24 cellular contexts compared by ENCODE assay signal in genomic region chr4:152346979-152347378, GRCh38.
DNase-seq lines count a peak whose midpoint lies in the region; ATAC-seq, FAIRE-seq and TF ChIP-seq lines count a peak whose summit lies in the region.
"Had no signal": no experiment of that assay in that cellular context is flagged by ENCODE, and none has a peak within 500 bp of the region (broad histone marks: within the 10 kb centered on the region; RNA-seq: fewer than 3 reads in every experiment).

No MANE protein-coding gene starts in this region.

- no peak overlapping the region for H2BK5ac ChIP-seq in mesenchymal stem cell (ENCODE audit: low read depth, low read length, poor library complexity, severe bottlenecking)

- H3K4me3 ChIP-seq in HepG2 (replicated peaks in 1 of 3; ENCODE audit: insufficient read depth in 1 of 3, low read depth in 2 of 3, low read length in 3 of 3), result no peak overlapping the region
- no peak overlapping the region for H3K4me3 ChIP-seq in right lobe of liver
- H3K4me3 ChIP-seq in mammary epithelial cell (replicated peaks in 1 of 3; ENCODE audit: insufficient read depth in 1 of 3, low read depth in 2 of 3, low read length in 3 of 3), result peak overlapping the region in 2 of 3 experiments; percentile 9 to 94
- H3K4me3 ChIP-seq in mesenchymal stem cell (ENCODE audit: insufficient read depth in 1 of 2, low read depth in 1 of 2, low read length in 2 of 2), result no peak overlapping the region
- no peak overlapping the region for H3K4me3 ChIP-seq in esophagus squamous epithelium
- H3K4me3 ChIP-seq: SK-N-MC had no signal

- H4K8ac ChIP-seq in mesenchymal stem cell (ENCODE audit: low read length), result no peak overlapping the region

- POLR2A ChIA-PET in HepG2 (lab: Yijun Ruan, JAX), result no interaction called here

- H3K79me1 ChIP-seq in mesenchymal stem cell (replicated peaks; ENCODE audit: low read length, poor library complexity, severe bottlenecking), result peaks cover 1% of the 10 kb centered on the region

- H2AK5ac ChIP-seq in mesenchymal stem cell (ENCODE audit: low read length, severe bottlenecking), result no peak overlapping the region

- TF ChIP-seq RAD21 in HepG2 (CRISPR knock-in tag; IDR thresholded peaks at IDR 0.05), result no peak

- H2BK12ac ChIP-seq in mesenchymal stem cell (ENCODE audit: low read length in 2 of 2), result no peak overlapping the region

- peaks cover 0 to 7% of the 10 kb centered on the region in 2 experiments; a peak in 1 of 5 replicates for H3K36me3 ChIP-seq in HepG2 (replicated peaks in 1 of 2; ENCODE audit: control insufficient read depth in 1 of 2, insufficient read depth in 2 of 2, low read length in 2 of 2)
- no peaks in the 10 kb centered on the region for H3K36me3 ChIP-seq in right lobe of liver
- H3K36me3 ChIP-seq in mammary epithelial cell (ENCODE audit: insufficient read depth, low read length), result peaks cover 21% of the 10 kb centered on the region
- H3K36me3 ChIP-seq in mesenchymal stem cell (ENCODE audit: control insufficient read depth in 1 of 2, insufficient read depth in 2 of 2, low read depth in 1 of 2, low read length in 2 of 2), result peaks cover 0 to 42% of the 10 kb centered on the region in 2 experiments
- peaks cover 0 to 24% (median 0%) of the 10 kb centered on the region in 3 donors for H3K36me3 ChIP-seq in esophagus squamous epithelium

- TF ChIP-seq CTCF in HepG2 (CRISPR knock-in tag; IDR thresholded peaks at IDR 0.05), result no peak
- no peak for TF ChIP-seq CTCF in right lobe of liver (IDR thresholded peaks at IDR 0.05)
- TF ChIP-seq CTCF in mammary epithelial cell (conservative IDR thresholded peaks at IDR 0.05 in 1 of 2, IDR thresholded peaks at IDR 0.05 in 1 of 2; ENCODE audit: extremely low read depth in 1 of 2, insufficient read depth in 1 of 2, low read depth in 1 of 2, low read length in 2 of 2), result no peak
- no peak for TF ChIP-seq CTCF in esophagus squamous epithelium (IDR thresholded peaks at IDR 0.05)

- H3K27ac ChIP-seq in HepG2 (ENCODE audit: extremely low read length, insufficient read depth, low read length) (no peak overlapping the region), right lobe of liver (no peak overlapping the region), mammary epithelial cell (ENCODE audit: insufficient read depth, low read depth, low read length) (no peak overlapping the region), mesenchymal stem cell (ENCODE audit: low read length, poor library complexity, severe bottlenecking) (no peak overlapping the region), esophagus squamous epithelium (peak overlapping the region in 2 of 4 donors; percentile 83 to 91)
- H3K27ac ChIP-seq: SK-N-MC had no signal

- intact Hi-C loops in HepG2 (cut with micrococcal nuclease; ENCODE audit: unreplicated experiment) (no loop called here), right lobe of liver (cut with DNase I) (no loop called here), mammary epithelial cell (cut with micrococcal nuclease) (no loop called here), esophagus squamous epithelium (cut with DNase I) (no loop called here)

- WGBS in HepG2 (ENCODE audit: low lambda C conversion rate), result 100% methylated on average over 4 of the region's 4 CpGs
- 91% methylated on average over 4 of the region's 4 CpGs for WGBS in right lobe of liver (ENCODE audit: insufficient coverage, low coverage, low lambda C conversion rate, missing lambda C conversion rate)
- WGBS in mammary epithelial cell (ENCODE audit: low coverage, missing lambda C conversion rate), result 38% methylated on average over 4 of the region's 4 CpGs
- 100% methylated on average over 3 of the region's 4 CpGs for WGBS in mesenchymal stem cell
- WGBS in esophagus squamous epithelium, 2 donors, result 78 to 86% methylated on average over 4 of the region's 4 CpGs

- no peak overlapping the region for H3K23ac ChIP-seq in mesenchymal stem cell (ENCODE audit: low read length in 2 of 2)

- H3K18ac ChIP-seq in mesenchymal stem cell (ENCODE audit: low read depth in 1 of 2, low read length in 2 of 2), result no peak overlapping the region

- H4K91ac ChIP-seq in mesenchymal stem cell (ENCODE audit: low read length), result no peak overlapping the region

- no peak overlapping the region for H2BK15ac ChIP-seq in mesenchymal stem cell (ENCODE audit: low read depth, poor library complexity, severe bottlenecking)

- dilution Hi-C loops in mammary epithelial cell (cut with HindIII; ENCODE audit: low sequenced_read_pairs), result no loop called here

- H3K4me1 ChIP-seq in HepG2 (ENCODE audit: insufficient read depth, low read length), result no peaks in the 10 kb centered on the region
- H3K4me1 ChIP-seq in right lobe of liver, result no peaks in the 10 kb centered on the region
- H3K4me1 ChIP-seq in mammary epithelial cell (ENCODE audit: insufficient read depth, low read length), result peaks cover 17% of the 10 kb centered on the region
- no peaks in the 10 kb centered on the region for H3K4me1 ChIP-seq in mesenchymal stem cell (ENCODE audit: control insufficient read depth, insufficient read depth, low read depth, low read length)
- H3K4me1 ChIP-seq in esophagus squamous epithelium, result peaks cover 0 to 65% (median 3%) of the 10 kb centered on the region in 3 donors
- H3K4me1 ChIP-seq: Caco-2 had no signal

- H3K4ac ChIP-seq in mesenchymal stem cell (ENCODE audit: low read depth in 1 of 2, low read length in 2 of 2), result no peak overlapping the region

- BruUV-seq in HepG2 (replicated peaks; lab: Mats Ljungman, UMichigan) (no TSS peak), mammary epithelial cell (replicated peaks; lab: Mats Ljungman, UMichigan) (no TSS peak)

- H3K14ac ChIP-seq in mesenchymal stem cell (ENCODE audit: low read length in 2 of 2), result no peak overlapping the region

- no peak for TF ChIP-seq POLR2A in HepG2 (IDR thresholded peaks at IDR 0.05; ENCODE audit: insufficient read depth in 1 of 2, low read depth in 2 of 2, low read length in 2 of 2)
- no peak for TF ChIP-seq POLR2A in right lobe of liver (IDR thresholded peaks at IDR 0.05)
- TF ChIP-seq POLR2A in esophagus squamous epithelium (IDR thresholded peaks at IDR 0.05), result no peak

- ATAC-seq in HepG2 (no peak), right lobe of liver (no peak)

- DNase-seq in HepG2 (ENCODE audit: low spot score) (no peak), right lobe of liver (no peak), mammary epithelial cell (no peak), mesenchymal stem cell (no peak), cerebellar nuclear complex (lab: John Stamatoyannopoulos, UW) (no peak), NCI-H2171 treated with DMSO at 0.1 percent for 48 hours (lab: John Stamatoyannopoulos, UW) (no peak), esophagus squamous epithelium (lab: John Stamatoyannopoulos, UW) (no peak)
- DNase-seq: C1 segment of cervical spinal cord; Caco-2; CD4-positive, alpha-beta memory T cell; GOT3; HCEC 1CT; Kasumi-1; MV-4-11; NCI-H1105; NCI-H146; NCI-H1930; NCI-H2107; NCI-H446; NCI-H524 treated with DMSO at 0.1 percent for 48 hours; NCI-H774; SIG-M5 had no signal

- CTCF ChIA-PET in HepG2 (lab: Yijun Ruan, JAX; ENCODE audit: low intra/inter-chr PET ratio, low total read pairs) (no interaction called here), mammary epithelial cell (lab: Charles Lee; ENCODE audit: low non-redundant PET) (no interaction called here)

- no peak overlapping the region for H2BK120ac ChIP-seq in mesenchymal stem cell (ENCODE audit: low read depth, low read length)

- H3K79me2 ChIP-seq in HepG2 (ENCODE audit: insufficient read depth, low read length) (no peaks in the 10 kb centered on the region), mammary epithelial cell (ENCODE audit: insufficient read depth, low read length) (peaks cover 89% of the 10 kb centered on the region)

- H3K9me3 ChIP-seq in HepG2 (ENCODE audit: low read length) (no peaks in the 10 kb centered on the region), right lobe of liver (no peaks in the 10 kb centered on the region), mammary epithelial cell (replicated peaks; ENCODE audit: insufficient read depth, low read length) (no peaks in the 10 kb centered on the region), mesenchymal stem cell (ENCODE audit: control insufficient read depth, low read length) (no peaks in the 10 kb centered on the region), esophagus squamous epithelium (no peaks in the 10 kb centered on the region)
- H3K9me3 ChIP-seq: Caco-2 had no signal

- H3K4me2 ChIP-seq in HepG2 (ENCODE audit: low read depth, low read length) (no peak overlapping the region), mammary epithelial cell (ENCODE audit: insufficient read depth, low read depth, low read length) (peak overlapping the region; percentile 54), mesenchymal stem cell (ENCODE audit: low read length, poor library complexity, severe bottlenecking) (no peak overlapping the region)

- in situ Hi-C loops in HepG2 (cut with HindIII; ENCODE audit: extremely low pct_ligation_motif_present, low pct_unique_long_range_greater_than_20kb) (no loop called here), mammary epithelial cell (cut with MboI; ENCODE audit: low sequenced_read_pairs in 2 of 2) (no loop called here)

- no peaks in the 10 kb centered on the region for H4K20me1 ChIP-seq in HepG2 (ENCODE audit: insufficient read depth, low read length)
- H4K20me1 ChIP-seq in mammary epithelial cell (ENCODE audit: insufficient read depth, low read length), result no peaks in the 10 kb centered on the region

- no peak overlapping the region for H3K9ac ChIP-seq in HepG2 (ENCODE audit: insufficient read depth, low read depth, low read length)
- H3K9ac ChIP-seq in mammary epithelial cell (ENCODE audit: insufficient read depth, low read length), result no peak overlapping the region
- H3K9ac ChIP-seq in mesenchymal stem cell (ENCODE audit: low read length), result peak overlapping the region; percentile 96

- FAIRE-seq in HepG2 (lab: Jason Lieb, UNC), result no peak
- FAIRE-seq: RCC 7860 had no signal

- H2AFZ ChIP-seq in HepG2 (ENCODE audit: low read length) (no peak overlapping the region), mammary epithelial cell (ENCODE audit: low read depth, low read length) (no peak overlapping the region), mesenchymal stem cell (ENCODE audit: low read depth, low read length) (no peak overlapping the region)

- no peaks in the 10 kb centered on the region for H3K27me3 ChIP-seq in HepG2 (ENCODE audit: control insufficient read depth in 1 of 2, insufficient read depth in 2 of 2, low read length in 2 of 2)
- no peaks in the 10 kb centered on the region for H3K27me3 ChIP-seq in right lobe of liver
- no peaks in the 10 kb centered on the region for H3K27me3 ChIP-seq in mammary epithelial cell (ENCODE audit: insufficient read depth, low read length)
- no peaks in the 10 kb centered on the region for H3K27me3 ChIP-seq in mesenchymal stem cell (ENCODE audit: control insufficient read depth in 1 of 2, insufficient read depth in 1 of 2, low read length in 2 of 2)
- H3K27me3 ChIP-seq in esophagus squamous epithelium, result no peaks in the 10 kb centered on the region

- TF ChIP-seq EP300 in HepG2 (IDR thresholded peaks at IDR 0.05; ENCODE audit: low read depth in 2 of 2, low read length in 2 of 2) (no peak), HepG2 (CRISPR knock-in tag; IDR thresholded peaks at IDR 0.05; ENCODE audit: borderline replicate concordance) (no peak)

Comparison
In these comparisons a context has a peak if more than half of its experiments do, and no peak if none do; other contexts are left out.
1. H3K4me3 ChIP-seq: peak in mammary epithelial cell (2 of 3); none in HepG2 (0 of 3), right lobe of liver (0 of 3), mesenchymal stem cell (0 of 2) and esophagus squamous epithelium (0 of 4).